ENCODE assay signal across 1 cellular context in the genomic region with DNA sequence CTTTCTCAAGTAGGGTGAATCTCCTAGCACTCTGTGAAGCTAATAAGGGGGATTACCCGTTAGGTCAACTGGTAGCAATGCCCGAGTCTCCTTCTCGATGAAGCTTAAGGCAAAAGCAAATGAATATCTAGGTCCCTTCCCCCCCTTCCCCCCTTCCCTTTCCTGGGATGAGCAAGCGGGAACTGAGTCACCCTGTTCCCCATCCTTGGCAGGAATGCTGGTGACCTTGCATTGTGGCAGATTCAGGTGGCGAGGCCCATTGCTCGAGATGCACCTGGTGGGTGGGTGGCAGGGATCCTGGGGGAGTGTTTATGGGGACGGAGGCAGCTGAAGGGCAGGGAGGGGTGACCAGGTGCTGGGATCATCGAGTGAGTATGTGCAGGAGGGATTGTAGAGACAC.
TF ChIP-seq lines count a peak whose summit lies in the region.

No MANE protein-coding gene starts in this region.

TF ChIP-seq in endothelial cell of umbilical vein, 7 proteins besides CTCF, POLR2A, EP300 and RAD21:
- TF ChIP-seq EZH2 (IDR thresholded peaks at IDR 0.05; ENCODE audit: borderline replicate concordance, low read depth, low read length, severe bottlenecking) (no peak), POLR2AphosphoS5 (IDR thresholded peaks at IDR 0.05; ENCODE audit: insufficient read depth, low read depth, low read length) (no peak), FOS (IDR thresholded peaks at IDR 0.05; ENCODE audit: borderline replicate concordance, insufficient read depth, low read length) (no peak), MYC (IDR thresholded peaks at IDR 0.05; ENCODE audit: low read depth, low read length) (no peak), JUN (IDR thresholded peaks at IDR 0.05; ENCODE audit: borderline replicate concordance, insufficient read depth, insufficient read length, low read depth) (no peak), GATA2 (IDR thresholded peaks at IDR 0.05; ENCODE audit: insufficient read depth, insufficient read length, low read depth, low read length) (no peak)
- TF ChIP-seq, protein P1, sequence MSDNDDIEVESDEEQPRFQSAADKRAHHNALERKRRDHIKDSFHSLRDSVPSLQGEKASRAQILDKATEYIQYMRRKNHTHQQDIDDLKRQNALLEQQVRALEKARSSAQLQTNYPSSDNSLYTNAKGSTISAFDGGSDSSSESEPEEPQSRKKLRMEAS (IDR thresholded peaks at IDR 0.05; ENCODE audit: insufficient read depth, insufficient read length): no peak
